ENCODE assay signal across 8 cellular contexts in the genomic region with DNA sequence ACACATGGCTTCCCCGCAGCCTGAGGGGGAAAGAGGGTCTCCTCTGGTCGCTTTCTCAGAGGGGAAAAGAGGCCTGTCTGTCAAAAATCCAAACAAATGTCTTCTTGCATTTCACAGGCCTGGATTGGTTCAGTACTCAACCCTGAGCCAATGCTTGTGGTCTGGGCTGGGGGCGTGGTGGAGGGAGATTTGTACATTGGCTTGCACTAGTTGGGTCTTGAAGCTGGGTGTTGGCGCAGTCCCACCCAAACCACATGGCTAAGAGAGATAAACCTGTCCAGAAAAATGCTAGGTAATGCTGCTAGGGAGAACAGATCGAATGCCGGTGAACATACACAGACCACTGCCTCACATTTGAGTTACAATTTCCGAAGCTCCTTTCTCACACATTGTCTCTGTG.
"Had no signal": no experiment of that assay in that cellular context is flagged by ENCODE, and none has a peak within 500 bp of the region (broad histone marks: within the 10 kb centered on the region; RNA-seq: fewer than 3 reads in every experiment).

No MANE protein-coding gene starts in this region.

- H3K4me3 ChIP-seq: GM12878 had no signal

- ATAC-seq: GM12878 had no signal

- FAIRE-seq: G401.6, GM12878, GM12891, GM12892, GM18507, GM19239 had no signal

- DNase-seq: GDM1, GF-D8 had no signal
